14 cellular contexts compared by ENCODE assay signal in genomic region chr17:78769200-78769773, GRCh38. TPM values are rescaled to one million over a fixed set of nuclear protein-coding genes. Genes with fewer than 3 reads are reported as not detected.
A peak's percentile ranks its signal among the peaks of the same experiment; 100 is the strongest.
DNase-seq lines count a peak whose midpoint lies in the region; ATAC-seq and TF ChIP-seq lines count a peak whose summit lies in the region.
"Had no signal": no experiment of that assay in that cellular context is flagged by ENCODE, and none has a peak within 500 bp of the region (broad histone marks: within the 10 kb centered on the region; RNA-seq: fewer than 3 reads in every experiment).

No MANE protein-coding gene starts in this region.

- no peak overlapping the region for H3K4me2 ChIP-seq in Loucy (ENCODE audit: low read depth, low read length, poor library complexity, severe bottlenecking)

- H3K9me3 Mint-ChIP-seq in activated naive CD8-positive, alpha-beta T cell treated with anti-CD3 and anti-CD28 coated beads, Interleukin-2, amount 10 ng/mL, durations not matched to agents 7 days and 5 days = no peaks in the 10 kb centered on the region
- no peaks in the 10 kb centered on the region for H3K9me3 Mint-ChIP-seq in activated naive CD8-positive, alpha-beta T cell treated with anti-CD3 and anti-CD28 coated beads for 36 hours
- H3K9me3 Mint-ChIP-seq in effector memory CD8-positive, alpha-beta T cell = no peaks in the 10 kb centered on the region
- H3K9me3 Mint-ChIP-seq in stimulated activated effector memory CD8-positive, alpha-beta T cell treated with anti-CD3 and anti-CD28 coated beads, Interleukin-12 subunit alpha, Interleukin-12 subunit beta, amount 100 ng/mL, for 72 hours = no peaks in the 10 kb centered on the region
- no peaks in the 10 kb centered on the region for H3K9me3 Mint-ChIP-seq in progenitor cell of endocrine pancreas (ENCODE audit: low read depth)

- H3K4me3 ChIP-seq in Loucy (ENCODE audit: low read length, poor library complexity, severe bottlenecking) = no peak overlapping the region
- H3K4me3 ChIP-seq: ascending aorta had no signal

- ATAC-seq in activated naive CD8-positive, alpha-beta T cell treated with anti-CD3 and anti-CD28 coated beads, Interleukin-2, amount 10 ng/mL, durations not matched to agents 7 days and 5 days (ENCODE audit: low read depth) = peak; percentile 40
- ATAC-seq in effector memory CD8-positive, alpha-beta T cell (replicated peaks) = peak; percentile 47
- peak; percentile 61 for ATAC-seq in stimulated activated effector memory CD8-positive, alpha-beta T cell treated with anti-CD3 and anti-CD28 coated beads, Interleukin-12 subunit alpha, Interleukin-12 subunit beta, amount 100 ng/mL, for 72 hours

- H3K27me3 Mint-ChIP-seq in activated naive CD8-positive, alpha-beta T cell treated with anti-CD3 and anti-CD28 coated beads, Interleukin-2, amount 10 ng/mL, durations not matched to agents 7 days and 5 days = no peaks in the 10 kb centered on the region
- no peaks in the 10 kb centered on the region for H3K27me3 Mint-ChIP-seq in activated naive CD8-positive, alpha-beta T cell treated with anti-CD3 and anti-CD28 coated beads for 36 hours
- no peaks in the 10 kb centered on the region for H3K27me3 Mint-ChIP-seq in effector memory CD8-positive, alpha-beta T cell
- H3K27me3 Mint-ChIP-seq in progenitor cell of endocrine pancreas = no peaks in the 10 kb centered on the region

- no peaks in the 10 kb centered on the region for H3K9me2 ChIP-seq in Loucy (replicated peaks; ENCODE audit: low read depth, low read length)

- peaks cover 32% of the 10 kb centered on the region for H3K4me1 Mint-ChIP-seq in activated naive CD8-positive, alpha-beta T cell treated with anti-CD3 and anti-CD28 coated beads, Interleukin-2, amount 10 ng/mL, durations not matched to agents 7 days and 5 days
- H3K4me1 Mint-ChIP-seq in activated naive CD8-positive, alpha-beta T cell treated with anti-CD3 and anti-CD28 coated beads for 36 hours = peaks cover 40% of the 10 kb centered on the region
- H3K4me1 Mint-ChIP-seq in effector memory CD8-positive, alpha-beta T cell (ENCODE audit: low read depth in 2 of 2) = peaks cover 33 to 38% of the 10 kb centered on the region in 2 donors
- H3K4me1 Mint-ChIP-seq in stimulated activated effector memory CD8-positive, alpha-beta T cell treated with anti-CD3 and anti-CD28 coated beads, Interleukin-12 subunit alpha, Interleukin-12 subunit beta, amount 100 ng/mL, for 72 hours = peaks cover 39% of the 10 kb centered on the region
- peaks cover 7% of the 10 kb centered on the region for H3K4me1 Mint-ChIP-seq in progenitor cell of endocrine pancreas (ENCODE audit: low read depth)

- no peak overlapping the region for H3K9ac ChIP-seq in Loucy (ENCODE audit: low read depth, low read length, poor library complexity, severe bottlenecking)

- no peak overlapping the region for H3K4me3 Mint-ChIP-seq in activated naive CD8-positive, alpha-beta T cell treated with anti-CD3 and anti-CD28 coated beads, Interleukin-2, amount 10 ng/mL, durations not matched to agents 7 days and 5 days
- no peak overlapping the region for H3K4me3 Mint-ChIP-seq in activated naive CD8-positive, alpha-beta T cell treated with anti-CD3 and anti-CD28 coated beads for 36 hours
- no peak overlapping the region for H3K4me3 Mint-ChIP-seq in effector memory CD8-positive, alpha-beta T cell
- no peak overlapping the region for H3K4me3 Mint-ChIP-seq in stimulated activated effector memory CD8-positive, alpha-beta T cell treated with anti-CD3 and anti-CD28 coated beads, Interleukin-12 subunit alpha, Interleukin-12 subunit beta, amount 100 ng/mL, for 72 hours
- no peak overlapping the region for H3K4me3 Mint-ChIP-seq in progenitor cell of endocrine pancreas (ENCODE audit: low read depth)

- peaks cover 19% of the 10 kb centered on the region for H4K20me1 ChIP-seq in Loucy (ENCODE audit: insufficient read depth, low read length, poor library complexity, severe bottlenecking)

- H3K27me3 ChIP-seq in Loucy (ENCODE audit: insufficient read depth, low read length, poor library complexity, severe bottlenecking) = no peaks in the 10 kb centered on the region
- H3K27me3 ChIP-seq: ascending aorta had no signal

- H3K36me3 Mint-ChIP-seq in activated naive CD8-positive, alpha-beta T cell treated with anti-CD3 and anti-CD28 coated beads, Interleukin-2, amount 10 ng/mL, durations not matched to agents 7 days and 5 days = peaks cover 13% of the 10 kb centered on the region
- H3K36me3 Mint-ChIP-seq in activated naive CD8-positive, alpha-beta T cell treated with anti-CD3 and anti-CD28 coated beads for 36 hours = peaks cover 22% of the 10 kb centered on the region
- H3K36me3 Mint-ChIP-seq in effector memory CD8-positive, alpha-beta T cell (ENCODE audit: insufficient read depth) = peaks cover 3% of the 10 kb centered on the region
- H3K36me3 Mint-ChIP-seq in stimulated activated effector memory CD8-positive, alpha-beta T cell treated with anti-CD3 and anti-CD28 coated beads, Interleukin-12 subunit alpha, Interleukin-12 subunit beta, amount 100 ng/mL, for 72 hours = peaks cover 2% of the 10 kb centered on the region
- no peaks in the 10 kb centered on the region for H3K36me3 Mint-ChIP-seq in progenitor cell of endocrine pancreas (ENCODE audit: insufficient read depth)

- H3K9me3 ChIP-seq in Loucy (ENCODE audit: insufficient read depth, low read depth, low read length) = no peaks in the 10 kb centered on the region
- H3K9me3 ChIP-seq: ascending aorta had no signal

- DNase-seq in activated naive CD8-positive, alpha-beta T cell treated with anti-CD3 and anti-CD28 coated beads, Interleukin-2, amount 10 ng/mL, durations not matched to agents 7 days and 5 days = no peak
- no peak for DNase-seq in activated naive CD8-positive, alpha-beta T cell treated with anti-CD3 and anti-CD28 coated beads for 36 hours
- no peak for DNase-seq in effector memory CD8-positive, alpha-beta T cell
- DNase-seq in stimulated activated effector memory CD8-positive, alpha-beta T cell treated with anti-CD3 and anti-CD28 coated beads, Interleukin-12 subunit alpha, Interleukin-12 subunit beta, amount 100 ng/mL, for 72 hours (ENCODE audit: low spot score in 2 of 2) = no peak
- DNase-seq in midbrain (lab: John Stamatoyannopoulos, UW) (no peak), EL (no peak), progenitor cell of endocrine pancreas (ENCODE audit: low spot score, unreplicated experiment) (no peak)
- DNase-seq: foreskin fibroblast; NCI-H146; NCI-H82; SIG-M5; stimulated activated CD4-positive, alpha-beta T cell treated with anti-CD3 and anti-CD28 coated beads, Interleukin-4, amount 100 ng/mL, for 1 hour had no signal

- H3F3A ChIP-seq in Loucy (ENCODE audit: low read depth) = no peaks in the 10 kb centered on the region

- no peak overlapping the region for H2AFZ ChIP-seq in Loucy (ENCODE audit: low read length)

- no peaks in the 10 kb centered on the region for H3K36me3 ChIP-seq in Loucy (ENCODE audit: insufficient read depth, low read length)
- H3K36me3 ChIP-seq: ascending aorta had no signal

- TF ChIP-seq CTCF in Loucy (conservative IDR thresholded peaks at IDR 0.05; ENCODE audit: low read length) (peak; percentile 57), progenitor cell of endocrine pancreas (IDR thresholded peaks at IDR 0.05; ENCODE audit: unreplicated experiment) (no peak)

- H3K27ac Mint-ChIP-seq in activated naive CD8-positive, alpha-beta T cell treated with anti-CD3 and anti-CD28 coated beads, Interleukin-2, amount 10 ng/mL, durations not matched to agents 7 days and 5 days = no peak overlapping the region
- H3K27ac Mint-ChIP-seq in activated naive CD8-positive, alpha-beta T cell treated with anti-CD3 and anti-CD28 coated beads for 36 hours = no peak overlapping the region
- no peak overlapping the region for H3K27ac Mint-ChIP-seq in effector memory CD8-positive, alpha-beta T cell
- no peak overlapping the region for H3K27ac Mint-ChIP-seq in stimulated activated effector memory CD8-positive, alpha-beta T cell treated with anti-CD3 and anti-CD28 coated beads, Interleukin-12 subunit alpha, Interleukin-12 subunit beta, amount 100 ng/mL, for 72 hours
- H3K27ac Mint-ChIP-seq in progenitor cell of endocrine pancreas = no peak overlapping the region

- POLR2A ChIA-PET in activated naive CD8-positive, alpha-beta T cell treated with anti-CD3 and anti-CD28 coated beads, Interleukin-2, amount 10 ng/mL, durations not matched to agents 7 days and 5 days (lab: Charles Lee) = interaction anchor here (0.6 to 1.7 kb wide), 8 partner anchors 8 to 47 kb away, joined by 3 to 15 read pairs (median 3); no protein-coding TSS in a partner anchor

- H3K79me2 ChIP-seq in Loucy (ENCODE audit: insufficient read depth, low read length) = peaks cover 99% of the 10 kb centered on the region

- H3K4me1 ChIP-seq in Loucy (ENCODE audit: insufficient read depth, low read length, poor library complexity, severe bottlenecking) = peaks cover 58% of the 10 kb centered on the region
- H3K4me1 ChIP-seq: ascending aorta had no signal

RNA-seq across cellular contexts. Expression of gene CYTH1, which starts 12.8 kb away (rescaled TPM):
- 100 to 1,000 TPM; 180 to 200 TPM for total RNA-seq in activated naive CD8-positive, alpha-beta T cell treated with anti-CD3 and anti-CD28 coated beads, Interleukin-2, amount 10 ng/mL, durations not matched to agents 7 days and 5 days
- 10 to 100 TPM; 88.9 to 89.6 TPM for total RNA-seq in activated naive CD8-positive, alpha-beta T cell treated with anti-CD3 and anti-CD28 coated beads for 36 hours
- 30.1 and 33.3 TPM in 2 replicates for total RNA-seq in progenitor cell of endocrine pancreas
